In the genomic region with DNA sequence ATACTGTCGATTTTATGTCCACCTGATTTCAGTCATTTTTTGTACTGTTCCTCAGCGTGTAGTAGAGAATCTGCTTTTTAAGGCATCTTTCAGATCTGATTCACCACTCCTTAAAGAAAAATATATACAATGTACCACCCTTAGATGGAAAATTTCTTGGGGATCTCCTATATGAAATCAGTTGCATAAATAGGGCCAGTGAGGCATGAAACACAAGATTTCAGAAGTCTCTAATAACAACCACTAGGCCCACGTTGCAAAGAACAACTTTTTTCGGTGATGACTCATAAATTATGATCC, we compare ENCODE assay signal across 8 cellular contexts. TPM values are rescaled to one million over a fixed set of nuclear protein-coding genes. Genes with fewer than 3 reads are reported as not detected.
DNase-seq lines count a peak whose midpoint lies in the region; ATAC-seq and TF ChIP-seq lines count a peak whose summit lies in the region.

No MANE protein-coding gene starts in this region.

- peak overlapping the region; percentile 91 for H3K4me2 ChIP-seq in BLaER1

- no peaks in the 10 kb centered on the region for H3K27me3 ChIP-seq in BLaER1
- no peaks in the 10 kb centered on the region for H3K27me3 ChIP-seq in adipocyte (replicated peaks; ENCODE audit: control insufficient read depth, insufficient read depth, low read length)
- H3K27me3 ChIP-seq in kidney epithelial cell (ENCODE audit: control insufficient read depth, insufficient read depth, low read length), result no peaks in the 10 kb centered on the region
- H3K27me3 ChIP-seq in thymus (ENCODE audit: control insufficient read depth, insufficient read depth), result no peaks in the 10 kb centered on the region

- H3K4me1 ChIP-seq in BLaER1, result peaks cover 36% of the 10 kb centered on the region
- H3K4me1 ChIP-seq in adipocyte (ENCODE audit: control insufficient read depth, insufficient read depth, low read length), result peaks cover 52% of the 10 kb centered on the region
- peaks cover 4% of the 10 kb centered on the region for H3K4me1 ChIP-seq in thymus (ENCODE audit: control insufficient read depth, insufficient read depth, low read length)

- DNase-seq in adipocyte (ENCODE audit: low read depth), result no peak
- no peak for DNase-seq in kidney epithelial cell (ENCODE audit: low read depth)
- DNase-seq in NCI-H2196 (lab: John Stamatoyannopoulos, UW; ENCODE audit: unreplicated experiment), result no peak
- no peak for DNase-seq in NCI-H446 treated with DMSO at 0.1 percent for 48 hours (lab: John Stamatoyannopoulos, UW)

- H3K9ac ChIP-seq in BLaER1 (peak overlapping the region; percentile 87), adipocyte (ENCODE audit: low read length) (peak overlapping the region; percentile 90)

- H3K27ac ChIP-seq in BLaER1 (no peak overlapping the region), thymus (ENCODE audit: low read depth) (no peak overlapping the region)

- WGBS in thymus, result 38% methylated on average over 4 of the region's 4 CpGs

- H3K4me3 ChIP-seq in BLaER1 (peak overlapping the region; percentile 83), adipocyte (ENCODE audit: low read length) (peak overlapping the region; percentile 92), kidney epithelial cell (ENCODE audit: low read depth, low read length) (peak overlapping the region; percentile 63), thymus (ENCODE audit: low read length) (peak overlapping the region; percentile 84)

- H3K9me3 ChIP-seq in BLaER1 (no peaks in the 10 kb centered on the region), adipocyte (ENCODE audit: control insufficient read depth, low read length) (no peaks in the 10 kb centered on the region), thymus (ENCODE audit: control insufficient read depth) (no peaks in the 10 kb centered on the region)

- H3K36me3 ChIP-seq in BLaER1 (no peaks in the 10 kb centered on the region), adipocyte (ENCODE audit: control insufficient read depth, insufficient read depth, low read length, severe bottlenecking) (no peaks in the 10 kb centered on the region), kidney epithelial cell (ENCODE audit: control insufficient read depth, insufficient read depth, low read length) (no peaks in the 10 kb centered on the region), thymus (ENCODE audit: control insufficient read depth, insufficient read depth) (no peaks in the 10 kb centered on the region)

- ATAC-seq in HG02938 (IDR thresholded peaks at IDR 0.05; ENCODE audit: unreplicated experiment), result peak; percentile 29
- no peak for ATAC-seq in GM18502 (IDR thresholded peaks at IDR 0.05; ENCODE audit: poor library complexity, unreplicated experiment)

- no peak for TF ChIP-seq CTCF in kidney epithelial cell (IDR thresholded peaks at IDR 0.05; ENCODE audit: insufficient read depth, low read length, poor library complexity, severe bottlenecking)

- H4K20me1 ChIP-seq in BLaER1, result peaks cover 56% of the 10 kb centered on the region

RNA-seq across cellular contexts. Expression of a gene that starts 1.4 kb away (rescaled TPM):
- 13.8 and 17.5 TPM in 2 replicates for total RNA-seq in kidney epithelial cell
- polyA plus RNA-seq in thymus, result 14.6 TPM
